1 cellular context compared by ENCODE assay signal in the genomic region with DNA sequence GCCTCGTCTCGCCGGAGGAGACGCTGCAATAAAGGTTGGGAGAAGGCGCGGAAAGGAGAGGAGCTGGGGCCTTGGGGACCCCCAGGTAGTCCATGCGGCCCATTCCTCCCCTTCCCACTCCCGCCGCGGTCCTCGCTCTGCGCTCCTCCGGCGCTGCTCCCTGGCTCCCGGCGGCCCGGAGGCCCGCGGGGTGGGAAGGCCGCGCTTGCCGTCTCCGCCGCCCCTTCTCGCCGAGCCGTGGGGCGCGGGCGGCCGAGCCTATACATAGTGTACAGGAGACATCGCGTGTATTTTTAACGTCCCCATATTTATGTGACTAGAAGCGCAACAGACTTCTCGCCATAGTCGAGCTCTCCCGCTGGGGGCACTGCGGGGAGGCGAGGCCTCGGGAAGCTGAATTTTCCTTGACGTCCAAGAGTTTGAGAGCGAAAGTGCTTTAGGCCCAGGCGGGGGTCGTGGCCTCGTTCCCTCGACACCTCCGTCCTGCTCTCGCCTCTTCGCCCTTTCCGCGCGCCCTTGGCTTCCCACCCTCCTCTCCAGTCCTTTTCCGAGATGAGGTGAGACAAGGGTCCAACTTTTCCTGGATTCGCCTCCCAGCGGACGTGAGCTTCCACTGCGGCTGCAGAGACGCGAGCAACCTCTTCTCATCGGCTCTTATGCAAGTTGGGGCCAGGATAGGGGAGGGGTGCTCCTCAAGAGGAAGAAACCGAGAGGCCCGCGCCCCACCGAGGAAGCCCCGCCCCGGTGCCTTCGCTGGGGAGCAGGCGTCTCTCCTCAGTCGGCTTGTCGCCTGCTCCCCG.
TF ChIP-seq lines count a peak whose summit lies in the region.

No MANE protein-coding gene starts in this region.

TF ChIP-seq in IMR-90, 13 proteins besides CTCF, POLR2A, EP300 and RAD21:
- no peak for TF ChIP-seq CEBPB (IDR thresholded peaks at IDR 0.05; ENCODE audit: low read depth, low read length)
- TF ChIP-seq FOS (IDR thresholded peaks at IDR 0.05; ENCODE audit: low read depth, low read length) = no peak
- no peak for TF ChIP-seq SMC3 (IDR thresholded peaks at IDR 0.05; ENCODE audit: low read depth, low read length)
- TF ChIP-seq, protein P1, sequence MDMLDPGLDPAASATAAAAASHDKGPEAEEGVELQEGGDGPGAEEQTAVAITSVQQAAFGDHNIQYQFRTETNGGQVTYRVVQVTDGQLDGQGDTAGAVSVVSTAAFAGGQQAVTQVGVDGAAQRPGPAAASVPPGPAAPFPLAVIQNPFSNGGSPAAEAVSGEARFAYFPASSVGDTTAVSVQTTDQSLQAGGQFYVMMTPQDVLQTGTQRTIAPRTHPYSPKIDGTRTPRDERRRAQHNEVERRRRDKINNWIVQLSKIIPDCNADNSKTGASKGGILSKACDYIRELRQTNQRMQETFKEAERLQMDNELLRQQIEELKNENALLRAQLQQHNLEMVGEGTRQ (IDR thresholded peaks at IDR 0.05; ENCODE audit: low read depth, low read length) = no peak
- TF ChIP-seq, protein P2, sequence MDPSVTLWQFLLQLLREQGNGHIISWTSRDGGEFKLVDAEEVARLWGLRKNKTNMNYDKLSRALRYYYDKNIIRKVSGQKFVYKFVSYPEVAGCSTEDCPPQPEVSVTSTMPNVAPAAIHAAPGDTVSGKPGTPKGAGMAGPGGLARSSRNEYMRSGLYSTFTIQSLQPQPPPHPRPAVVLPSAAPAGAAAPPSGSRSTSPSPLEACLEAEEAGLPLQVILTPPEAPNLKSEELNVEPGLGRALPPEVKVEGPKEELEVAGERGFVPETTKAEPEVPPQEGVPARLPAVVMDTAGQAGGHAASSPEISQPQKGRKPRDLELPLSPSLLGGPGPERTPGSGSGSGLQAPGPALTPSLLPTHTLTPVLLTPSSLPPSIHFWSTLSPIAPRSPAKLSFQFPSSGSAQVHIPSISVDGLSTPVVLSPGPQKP (IDR thresholded peaks at IDR 0.05; ENCODE audit: borderline replicate concordance, low read depth, low read length) = no peak
- TF ChIP-seq RCOR1 (IDR thresholded peaks at IDR 0.05; ENCODE audit: insufficient replicate concordance, low read length) = no peak
- no peak for TF ChIP-seq CHD1 (IDR thresholded peaks at IDR 0.05; ENCODE audit: low read depth, low read length)
- TF ChIP-seq BHLHE40 (IDR thresholded peaks at IDR 0.05; ENCODE audit: low read depth, low read length) = no peak
- TF ChIP-seq MAZ (IDR thresholded peaks at IDR 0.05; ENCODE audit: borderline replicate concordance, low read depth, low read length) = no peak
- TF ChIP-seq RFX5 (IDR thresholded peaks at IDR 0.05; ENCODE audit: low read depth, low read length) = no peak
- TF ChIP-seq NFE2L2 (IDR thresholded peaks at IDR 0.05; ENCODE audit: low read depth, low read length) = no peak
- no peak for TF ChIP-seq MAFK (IDR thresholded peaks at IDR 0.05; ENCODE audit: low read depth, low read length)
- no peak for TF ChIP-seq MXI1 (IDR thresholded peaks at IDR 0.05; ENCODE audit: borderline replicate concordance, low read depth, low read length)
TF ChIP-seq in IMR-90: peak in this region for 0.
